In genomic region chr7:132251327-132251659, GRCh38 we compare ENCODE assay signal across 9 cellular contexts.
DNase-seq lines count a peak whose midpoint lies in the region; ATAC-seq and TF ChIP-seq lines count a peak whose summit lies in the region.
"Had no signal": no experiment of that assay in that cellular context is flagged by ENCODE, and none has a peak within 500 bp of the region (broad histone marks: within the 10 kb centered on the region; RNA-seq: fewer than 3 reads in every experiment).

No MANE protein-coding gene starts in this region.

- no peak for TF ChIP-seq EP300 in stomach (IDR thresholded peaks at IDR 0.05)

- peaks cover 30% of the 10 kb centered on the region for H3K4me1 Mint-ChIP-seq in WTC11
- peaks cover 4% of the 10 kb centered on the region for H3K4me1 Mint-ChIP-seq in endothelial cell (ENCODE audit: unreplicated experiment)
- H3K4me1 Mint-ChIP-seq: naive thymus-derived CD8-positive, alpha-beta T cell had no signal

- H3K9me3 ChIP-seq in stomach: no peaks in the 10 kb centered on the region

- H3K27ac Mint-ChIP-seq in WTC11: no peak overlapping the region
- H3K27ac Mint-ChIP-seq in endothelial cell (ENCODE audit: unreplicated experiment): no peak overlapping the region
- H3K27ac Mint-ChIP-seq: naive thymus-derived CD8-positive, alpha-beta T cell had no signal

- WGBS in stomach, 5 donors: 18 to 25% (median 19%) methylated on average over 5 of the region's 5 CpGs

- H3K4me3 Mint-ChIP-seq in WTC11 (no peak overlapping the region), endothelial cell (ENCODE audit: unreplicated experiment) (no peak overlapping the region)
- H3K4me3 Mint-ChIP-seq: naive thymus-derived CD8-positive, alpha-beta T cell had no signal

- no peaks in the 10 kb centered on the region for H3K36me3 ChIP-seq in stomach

- POLR2A ChIA-PET in WTC11 (lab: Charles Lee): no interaction called here

- H3K27me3 Mint-ChIP-seq in WTC11 (ENCODE audit: low read depth) (peaks cover 2% of the 10 kb centered on the region; the same call in 1 of the 2 replicates), endothelial cell (ENCODE audit: unreplicated experiment) (no peaks in the 10 kb centered on the region)

- no peaks in the 10 kb centered on the region for H3K27me3 ChIP-seq in stomach

- TF ChIP-seq CTCF in WTC11 (IDR thresholded peaks at IDR 0.05) (no peak), stomach (IDR thresholded peaks at IDR 0.05) (no peak), endothelial cell (IDR thresholded peaks at IDR 0.05; ENCODE audit: unreplicated experiment) (no peak)

- DNase-seq in HuH-7 (ENCODE audit: low spot score) (peak; percentile 47), WTC11 (ENCODE audit: low spot score) (peak; percentile 25), iPS-NIHi7 (ENCODE audit: extremely low spot score) (peak; percentile 32), stomach (peak; percentile 96), epidermal melanocyte (ENCODE audit: insufficient read length, low spot score) (no peak), endothelial cell (ENCODE audit: low spot score) (no peak)
- DNase-seq in stimulated activated CD4-positive, alpha-beta T cell treated with anti-CD3 and anti-CD28 coated beads, Interleukin-4, amount 100 ng/mL, for 24 hours: no peak
- DNase-seq: naive thymus-derived CD8-positive, alpha-beta T cell had no signal

- TF ChIP-seq POLR2A in stomach (IDR thresholded peaks at IDR 0.05): no peak

- peak overlapping the region; percentile 50 to 77 (median 64) for H3K27ac ChIP-seq in stomach

- intact Hi-C loops in stomach (cut with DNase I; ENCODE audit: low total_unique reads): no loop called here

- peaks cover 29 to 65% (median 48%) of the 10 kb centered on the region in 4 donors for H3K4me1 ChIP-seq in stomach

- ATAC-seq in WTC11: peak; percentile 52
- ATAC-seq in GM21526 (IDR thresholded peaks at IDR 0.05; ENCODE audit: low FRiP score, unreplicated experiment): no peak
- ATAC-seq: naive thymus-derived CD8-positive, alpha-beta T cell had no signal

- H3K36me3 Mint-ChIP-seq in WTC11 (peaks cover 4% of the 10 kb centered on the region), endothelial cell (ENCODE audit: low read depth, unreplicated experiment) (no peaks in the 10 kb centered on the region)

- CTCF ChIA-PET in WTC11 (lab: Charles Lee): interaction anchor here (0.5 to 7.4 kb wide), 40 partner anchors 8 to 564 kb away, joined by 3 to 64 read pairs (median 4); no protein-coding TSS in a partner anchor

- H3K9me3 Mint-ChIP-seq in WTC11 (peaks cover 11% of the 10 kb centered on the region), endothelial cell (ENCODE audit: unreplicated experiment) (no peaks in the 10 kb centered on the region)

- H3K4me3 ChIP-seq in stomach: no peak overlapping the region

TF ChIP-seq in WTC11, 78 proteins besides CTCF, POLR2A, EP300 and RAD21 (continues in another document):
- TF ChIP-seq NR2C2 (CRISPR knock-in tag; IDR thresholded peaks at IDR 0.05) (no peak), ZNF671 (CRISPR knock-in tag; IDR thresholded peaks at IDR 0.05) (no peak), ETV6 (CRISPR knock-in tag; IDR thresholded peaks at IDR 0.05) (no peak), ZNF425 (CRISPR knock-in tag; conservative IDR thresholded peaks at IDR 0.05) (no peak), E2F5 (CRISPR knock-in tag; IDR thresholded peaks at IDR 0.05) (no peak), USF2 (CRISPR knock-in tag; IDR thresholded peaks at IDR 0.05) (no peak), ARID4B (CRISPR knock-in tag; IDR thresholded peaks at IDR 0.05; ENCODE audit: borderline replicate concordance) (no peak), ATF3 (CRISPR knock-in tag; conservative IDR thresholded peaks at IDR 0.05) (no peak), ZNF317 (CRISPR knock-in tag; IDR thresholded peaks at IDR 0.05; ENCODE audit: borderline replicate concordance, low read depth) (no peak), FOXP1 (CRISPR knock-in tag; IDR thresholded peaks at IDR 0.05; ENCODE audit: borderline replicate concordance) (no peak), NR1H2 (CRISPR knock-in tag; IDR thresholded peaks at IDR 0.05) (no peak), ZNF423 (CRISPR knock-in tag; IDR thresholded peaks at IDR 0.05) (no peak)

Comparison
In these comparisons a context has a peak if more than half of its experiments do, and no peak if none do; other contexts are left out.
1. DNase-seq: peak in HuH-7 (single experiment), WTC11 (single experiment), iPS-NIHi7 (single experiment) and stomach (single experiment); none in epidermal melanocyte (single experiment), stimulated activated CD4-positive, alpha-beta T cell treated with anti-CD3 and anti-CD28 coated beads, Interleukin-4, amount 100 ng/mL, for 24 hours (single experiment) and endothelial cell (single experiment).